ENCODE assay signal across 12 cellular contexts in the genomic region with DNA sequence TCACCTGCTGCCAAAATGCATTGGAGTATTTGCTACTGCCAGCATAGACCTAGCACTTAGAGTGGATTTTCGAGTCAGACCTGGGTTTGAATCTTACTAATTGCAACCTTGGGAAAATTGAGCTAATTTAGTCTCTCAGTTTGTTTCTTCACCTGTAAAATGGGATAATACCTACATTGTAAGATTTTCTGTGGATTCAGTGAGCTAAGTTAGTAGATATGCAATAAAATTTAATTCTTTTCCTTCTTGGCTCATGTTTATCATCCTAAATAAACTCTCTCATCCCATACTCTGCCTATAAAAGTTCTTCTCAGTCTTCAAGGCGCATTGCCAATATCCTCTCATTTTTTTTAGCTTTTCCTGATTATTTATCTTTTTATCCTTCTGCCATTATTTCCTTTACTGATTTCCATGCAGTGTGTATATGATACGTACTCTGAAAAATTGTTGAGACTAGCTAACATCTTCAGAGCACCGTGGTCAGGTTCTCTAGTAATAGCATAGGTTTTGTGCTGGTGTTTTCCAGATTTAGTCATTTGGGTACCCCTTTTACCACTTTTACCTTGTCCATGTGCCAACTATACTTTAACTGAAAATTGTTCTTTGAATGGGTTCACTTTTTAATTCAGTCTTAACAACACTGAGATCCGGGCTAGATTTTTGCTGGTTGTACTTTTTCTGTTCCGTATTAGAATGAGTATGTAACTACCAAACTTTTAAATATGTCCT. TPM values are rescaled to one million over a fixed set of nuclear protein-coding genes. Genes with fewer than 3 reads are reported as not detected.
A peak's percentile ranks its signal among the peaks of the same experiment; 100 is the strongest.
DNase-seq lines count a peak whose midpoint lies in the region; ATAC-seq, FAIRE-seq and TF ChIP-seq lines count a peak whose summit lies in the region.
"Had no signal": no experiment of that assay in that cellular context is flagged by ENCODE, and none has a peak within 500 bp of the region (broad histone marks: within the 10 kb centered on the region; RNA-seq: fewer than 3 reads in every experiment).

No MANE protein-coding gene starts in this region.

- no peaks in the 10 kb centered on the region for H4K20me1 ChIP-seq in GM12878 (ENCODE audit: control insufficient read depth, insufficient read depth)

- H2AFZ ChIP-seq in GM12878 (ENCODE audit: control insufficient read depth, low read depth, low read length): no peak overlapping the region; the same call in 1 of the 2 replicates

- TF ChIP-seq POLR2A in GM12878 (IDR thresholded peaks at IDR 0.05; ENCODE audit: low read depth, low read length): no peak

- peaks cover 1 to 4% of the 10 kb centered on the region in 2 experiments for H3K36me3 ChIP-seq in GM12878 (ENCODE audit: control insufficient read depth in 2 of 2, insufficient read depth in 2 of 2, low read length in 1 of 2)

- no peak for TF ChIP-seq RAD21 in GM12878 (IDR thresholded peaks at IDR 0.05; ENCODE audit: insufficient read depth, low read depth, low read length)

- POLR2A ChIA-PET in GM12878 (lab: Charles Lee): interaction anchor here (0.6 to 2.2 kb wide), 6 partner anchors 8 to 154 kb away, joined by 3 to 17 read pairs (median 4); a partner anchor contains a TSS

- TF ChIP-seq CTCF in GM12865 (IDR thresholded peaks at IDR 0.05; ENCODE audit: insufficient read depth, low read depth, low read length, missing control alignments): no peak
- TF ChIP-seq CTCF in GM12878 (IDR thresholded peaks at IDR 0.05 in 2 of 3, conservative IDR thresholded peaks at IDR 0.05 in 1 of 3; ENCODE audit: control insufficient read depth in 2 of 3, extremely low read depth in 1 of 3, insufficient read depth in 1 of 3, low read depth in 3 of 3, low read length in 3 of 3): no peak

- CTCF ChIA-PET in GM12878 (lab: Yijun Ruan, JAX): interaction anchor here (0.8 to 2.2 kb wide), 9 partner anchors 7 to 559 kb away, joined by 3 to 7 read pairs (median 5); a partner anchor contains a TSS

- RAD21 ChIA-PET in GM12878 (lab: Charles Lee; ENCODE audit: unreplicated experiment): interaction anchor here (0.6 to 1.3 kb wide), 3 partner anchors 161 to 587 kb away, joined by 3 to 4 read pairs (median 4); no protein-coding TSS in a partner anchor

- H3K4me1 ChIP-seq in GM12878 (ENCODE audit: control insufficient read depth, insufficient read depth, low read length): peaks cover 34% of the 10 kb centered on the region

- H3K27ac ChIP-seq in GM12878 (ENCODE audit: control insufficient read depth, insufficient read depth): peak overlapping the region; percentile 88

- in situ Hi-C loops in GM12878 (cut with MboI): no loop called here

- no TSS peak for BruUV-seq in GM12878 (replicated peaks; lab: Mats Ljungman, UMichigan)

- DNase-seq in GM12865 (ENCODE audit: low read depth) (peak; percentile 73), GM12878 (ENCODE audit: low read depth, low spot score) (peak; percentile 62), NCI-H774 (lab: John Stamatoyannopoulos, UW) (no peak), DMS 273 (lab: John Stamatoyannopoulos, UW; ENCODE audit: unreplicated experiment) (no peak), DMS53 (lab: John Stamatoyannopoulos, UW) (no peak), nucleus accumbens (lab: John Stamatoyannopoulos, UW) (no peak)
- DNase-seq: kidney; NCI-H2171 treated with DMSO at 0.1 percent for 48 hours; SK-N-SH; stimulated activated CD4-positive, alpha-beta T cell treated with anti-CD3 and anti-CD28 coated beads, Interleukin-1b, Interleukin-23, amount 100 ng/mL, for 48 hours had no signal

- WGBS in GM12878 (ENCODE audit: insufficient coverage, insufficient replicate concordance, low lambda C conversion rate, missing lambda C conversion rate): 0% methylated on average over 6 of the region's 6 CpGs

- SMC1A ChIA-PET in GM12878 (lab: Charles Lee; ENCODE audit: uncharacterized antibody, unreplicated experiment): interaction anchor here (0.6 to 2.5 kb wide), 11 partner anchors 7 to 616 kb away, joined by 3 to 14 read pairs (median 6); a partner anchor contains a TSS

- H3K4me2 ChIP-seq in GM12878 (ENCODE audit: control insufficient read depth, insufficient read depth): peak overlapping the region; percentile 88
- H3K4me2 ChIP-seq: SK-N-SH had no signal

- FAIRE-seq in GM12878 (lab: Jason Lieb, UNC): no peak
- FAIRE-seq: kidney had no signal

- H3K9me3 ChIP-seq in GM12878 (replicated peaks; ENCODE audit: control insufficient read depth, insufficient read depth, low read length): no peaks in the 10 kb centered on the region; the same call in 2 of the 3 replicates
- H3K9me3 ChIP-seq: SK-N-SH had no signal

- H3K27me3 ChIP-seq in GM12878 (replicated peaks in 1 of 2; ENCODE audit: control insufficient read depth in 2 of 2, insufficient read depth in 2 of 2, low read length in 1 of 2): no peaks in the 10 kb centered on the region

- TF ChIP-seq EP300 in GM12878 (IDR thresholded peaks at IDR 0.05; ENCODE audit: borderline replicate concordance in 1 of 2, control insufficient read depth in 1 of 2, low read depth in 2 of 2, low read length in 2 of 2): 0 out of 4 replicates have a peak, but pooled peaks have one; percentile 5 to 20

- peak overlapping the region; percentile 45 for H3K9ac ChIP-seq in GM12878 (ENCODE audit: control insufficient read depth, insufficient read depth, low read length)
- H3K9ac ChIP-seq: SK-N-SH had no signal

- ATAC-seq in GM18909 (IDR thresholded peaks at IDR 0.05; ENCODE audit: poor library complexity, unreplicated experiment) (peak; percentile 42), HG03159 (IDR thresholded peaks at IDR 0.05; ENCODE audit: unreplicated experiment) (peak; percentile 44), GM12878 (peak; percentile 68)

- peak overlapping the region; percentile 33 for H3K4me3 ChIP-seq in GM12865 (ENCODE audit: low read depth, low read length)
- H3K4me3 ChIP-seq in GM12878: peak overlapping the region; percentile 46

- H3K79me2 ChIP-seq in GM12878 (ENCODE audit: control insufficient read depth, insufficient read depth, low read length): peaks cover 81% of the 10 kb centered on the region

- intact Hi-C loops in GM12878 (cut with micrococcal nuclease; ENCODE audit: unreplicated experiment): loop anchor here (10.0 kb wide), 2 partner anchors 566 to 736 kb away; no protein-coding TSS in a partner anchor

TF ChIP-seq in GM12878, 131 proteins besides CTCF, POLR2A, EP300 and RAD21 (continues in another document):
- no peak for TF ChIP-seq MEF2B (IDR thresholded peaks at IDR 0.05; ENCODE audit: partially characterized antibody, poor library complexity, severe bottlenecking)
- TF ChIP-seq, protein P1, sequence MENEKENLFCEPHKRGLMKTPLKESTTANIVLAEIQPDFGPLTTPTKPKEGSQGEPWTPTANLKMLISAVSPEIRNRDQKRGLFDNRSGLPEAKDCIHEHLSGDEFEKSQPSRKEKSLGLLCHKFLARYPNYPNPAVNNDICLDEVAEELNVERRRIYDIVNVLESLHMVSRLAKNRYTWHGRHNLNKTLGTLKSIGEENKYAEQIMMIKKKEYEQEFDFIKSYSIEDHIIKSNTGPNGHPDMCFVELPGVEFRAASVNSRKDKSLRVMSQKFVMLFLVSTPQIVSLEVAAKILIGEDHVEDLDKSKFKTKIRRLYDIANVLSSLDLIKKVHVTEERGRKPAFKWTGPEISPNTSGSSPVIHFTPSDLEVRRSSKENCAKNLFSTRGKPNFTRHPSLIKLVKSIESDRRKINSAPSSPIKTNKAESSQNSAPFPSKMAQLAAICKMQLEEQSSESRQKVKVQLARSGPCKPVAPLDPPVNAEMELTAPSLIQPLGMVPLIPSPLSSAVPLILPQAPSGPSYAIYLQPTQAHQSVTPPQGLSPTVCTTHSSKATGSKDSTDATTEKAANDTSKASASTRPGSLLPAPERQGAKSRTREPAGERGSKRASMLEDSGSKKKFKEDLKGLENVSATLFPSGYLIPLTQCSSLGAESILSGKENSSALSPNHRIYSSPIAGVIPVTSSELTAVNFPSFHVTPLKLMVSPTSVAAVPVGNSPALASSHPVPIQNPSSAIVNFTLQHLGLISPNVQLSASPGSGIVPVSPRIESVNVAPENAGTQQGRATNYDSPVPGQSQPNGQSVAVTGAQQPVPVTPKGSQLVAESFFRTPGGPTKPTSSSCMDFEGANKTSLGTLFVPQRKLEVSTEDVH (IDR thresholded peaks at IDR 0.05; ENCODE audit: low read depth, partially characterized antibody): no peak
- TF ChIP-seq HDAC6 (IDR thresholded peaks at IDR 0.05; ENCODE audit: unreplicated experiment): no peak

RNA-seq across cellular contexts. Expression of a gene that starts 7.3 kb away (rescaled TPM):
- 192 and 194 TPM in 2 replicates for total RNA-seq in GM12878 (2013; cell fraction: nucleolus; rRNA removed)
- total RNA-seq in GM12878 (2014; rRNA removed) (33.9 and 37.5 TPM in 2 replicates), GM12878 (2014; rRNA removed; fragmentation: Illumina TruSeq; extraction: Trizol) (37.6 and 39.7 TPM in 2 replicates), GM12878 (2021) (30.8 and 31.1 TPM in 2 replicates)
- polyA plus RNA-seq in GM12878 (2011; ENCODE audit: low read depth): 21.1 TPM
- polyA plus RNA-seq in GM12878 (2011; rRNA removed) (58.2 and 81.8 TPM in 2 replicates), GM12878 (2014; fragmentation: Illumina TruSeq; extraction: Trizol) (32.6 and 39.7 TPM in 2 replicates), GM12878 (2014; fragmentation: Nextera tagmentation; extraction: Ambion mirVana) (10 to 100 TPM; 15.4 to 24.5 TPM), GM12878 (2014; rRNA removed) (25.6 and 28.1 TPM in 2 replicates), GM12878 (2016; fragmentation: Nextera tagmentation; extraction: Ambion mirVana) (10 to 100 TPM; 21.2 to 22.2 TPM)
- 31.1 and 31.2 TPM in 2 replicates for polyA plus RNA-seq in GM12878 (2011; cell fraction: cytosol; rRNA removed)
- polyA plus RNA-seq in GM12878 (2011; cell fraction: nucleus; rRNA removed): 97.1 and 118 TPM in 2 replicates
- polyA plus RNA-seq in GM12878 (2012): 17.6 and 21.8 TPM in 2 replicates
- 80.1 and 95.5 TPM in 2 replicates for polyA minus RNA-seq in GM12878 (2011; rRNA and poly(A)+ RNA removed)
- 26.3 and 28.4 TPM in 2 replicates for polyA minus RNA-seq in GM12878 (2011; cell fraction: cytosol; rRNA and poly(A)+ RNA removed)
- 69.6 and 88.0 TPM in 2 replicates for polyA minus RNA-seq in GM12878 (2011; cell fraction: nucleus; rRNA and poly(A)+ RNA removed)

RNA-seq across cellular contexts. Expression of a gene that starts 50.7 kb away (rescaled TPM):
- 72.1 and 84.6 TPM in 2 replicates for total RNA-seq in GM12878 (2013; cell fraction: nucleolus; rRNA removed)
- total RNA-seq in GM12878 (2014; rRNA removed): 28.1 and 36.2 TPM in 2 replicates
- 39.7 and 43.1 TPM in 2 replicates for total RNA-seq in GM12878 (2014; rRNA removed; fragmentation: Illumina TruSeq; extraction: Trizol)
- total RNA-seq in GM12878 (2021): 66.5 and 70.2 TPM in 2 replicates
- 16.1 TPM for polyA plus RNA-seq in GM12878 (2011; ENCODE audit: low read depth)
- polyA plus RNA-seq in GM12878 (2011; rRNA removed): 109 and 120 TPM in 2 replicates
- polyA plus RNA-seq in GM12878 (2011; cell fraction: cytosol; rRNA removed): 87.0 and 98.0 TPM in 2 replicates
- 41.8 and 49.0 TPM in 2 replicates for polyA plus RNA-seq in GM12878 (2011; cell fraction: nucleus; rRNA removed)
- polyA plus RNA-seq in GM12878 (2012): 25.5 and 27.9 TPM in 2 replicates
- polyA plus RNA-seq in GM12878 (2014; fragmentation: Illumina TruSeq; extraction: Trizol): 53.2 and 59.5 TPM in 2 replicates
- polyA plus RNA-seq in GM12878 (2014; fragmentation: Nextera tagmentation; extraction: Ambion mirVana): 10 to 100 TPM; 27.5 to 52.4 TPM
- polyA plus RNA-seq in GM12878 (2014; rRNA removed): 35.8 and 39.8 TPM in 2 replicates
- polyA plus RNA-seq in GM12878 (2016; fragmentation: Nextera tagmentation; extraction: Ambion mirVana): 10 to 100 TPM; 80.2 to 84.1 TPM
- 143 and 207 TPM in 2 replicates for polyA minus RNA-seq in GM12878 (2011; rRNA and poly(A)+ RNA removed)
- polyA minus RNA-seq in GM12878 (2011; cell fraction: cytosol; rRNA and poly(A)+ RNA removed): 37.8 and 48.3 TPM in 2 replicates
- polyA minus RNA-seq in GM12878 (2011; cell fraction: nucleus; rRNA and poly(A)+ RNA removed): 18.1 and 26.1 TPM in 2 replicates

Comparison
In these comparisons a context has a peak if more than half of its experiments do, and no peak if none do; other contexts are left out.
1. DNase-seq: peak in GM12865 (single experiment) and GM12878 (single experiment); none in NCI-H774 (single experiment), DMS 273 (single experiment), DMS53 (single experiment) and nucleus accumbens (0 of 56).
2. Peak in every context shown above with its lines, with median percentiles within 50 percentile points of each other: ATAC-seq.